ENCODE assay signal across 12 cellular contexts in genomic region chr1:70674981-70675685, GRCh38.
DNase-seq lines count a peak whose midpoint lies in the region; ATAC-seq and TF ChIP-seq lines count a peak whose summit lies in the region.
"Had no signal": no experiment of that assay in that cellular context is flagged by ENCODE, and none has a peak within 500 bp of the region (broad histone marks: within the 10 kb centered on the region; RNA-seq: fewer than 3 reads in every experiment).

No MANE protein-coding gene starts in this region.

- intact Hi-C loops in natural killer cell (cut with micrococcal nuclease), result no loop called here

- no peak overlapping the region for H3K27ac Mint-ChIP-seq in HFFc6
- no peak overlapping the region for H3K27ac Mint-ChIP-seq in natural killer cell

- H3K4me3 Mint-ChIP-seq in HFFc6 (no peak overlapping the region), natural killer cell (no peak overlapping the region)

- H3K9me3 Mint-ChIP-seq in HFFc6, result no peaks in the 10 kb centered on the region; the same call in 1 of the 2 replicates
- H3K9me3 Mint-ChIP-seq in natural killer cell, result no peaks in the 10 kb centered on the region

- DNase-seq in OCI-M1 (lab: John Stamatoyannopoulos, UW), result peak; percentile 88
- DNase-seq in islet precursor cell, result peak; percentile 52
- no peak for DNase-seq in HFFc6
- no peak for DNase-seq in T1000 (lab: John Stamatoyannopoulos, UW)
- no peak for DNase-seq in natural killer cell
- no peak for DNase-seq in activated CD8-positive, alpha-beta memory T cell treated with anti-CD3 and anti-CD28 coated beads, Interleukin-2, amount 50 U/mL, for 48 hours
- DNase-seq: left cardiac atrium, MG63, NCI-H2081, tibial artery had no signal

- ATAC-seq in GM18861 (IDR thresholded peaks at IDR 0.05; ENCODE audit: unreplicated experiment) (peak; percentile 20), HG02981 (IDR thresholded peaks at IDR 0.05; ENCODE audit: unreplicated experiment) (peak; percentile 30), natural killer cell (no peak)
- ATAC-seq: left cardiac atrium had no signal

- TF ChIP-seq CTCF in HFFc6 (IDR thresholded peaks at IDR 0.05) (no peak), natural killer cell (IDR thresholded peaks at IDR 0.05) (no peak)

- no peaks in the 10 kb centered on the region for H3K4me1 Mint-ChIP-seq in HFFc6 (ENCODE audit: low read depth)
- peaks cover 6 to 14% of the 10 kb centered on the region in 2 donors for H3K4me1 Mint-ChIP-seq in natural killer cell

- H3K36me3 Mint-ChIP-seq in HFFc6 (ENCODE audit: low read depth), result no peaks in the 10 kb centered on the region
- no peaks in the 10 kb centered on the region for H3K36me3 Mint-ChIP-seq in natural killer cell

- H3K27me3 Mint-ChIP-seq in HFFc6 (ENCODE audit: insufficient read depth) (peaks cover 1% of the 10 kb centered on the region; the same call in 1 of the 2 replicates), natural killer cell (ENCODE audit: low read depth in 2 of 2) (peaks cover 4 to 8% of the 10 kb centered on the region in 2 donors)

Comparison
In these comparisons a context has a peak if more than half of its experiments do, and no peak if none do; other contexts are left out.
1. ATAC-seq: peak in GM18861 (single experiment) and HG02981 (single experiment); none in natural killer cell (0 of 3).
2. DNase-seq: peak in OCI-M1 (single experiment) and islet precursor cell (single experiment); none in HFFc6 (single experiment), T1000 (single experiment), natural killer cell (single experiment) and activated CD8-positive, alpha-beta memory T cell treated with anti-CD3 and anti-CD28 coated beads, Interleukin-2, amount 50 U/mL, for 48 hours (single experiment).